Comparison of ENCODE assay signal across 1 cellular context in the genomic region with DNA sequence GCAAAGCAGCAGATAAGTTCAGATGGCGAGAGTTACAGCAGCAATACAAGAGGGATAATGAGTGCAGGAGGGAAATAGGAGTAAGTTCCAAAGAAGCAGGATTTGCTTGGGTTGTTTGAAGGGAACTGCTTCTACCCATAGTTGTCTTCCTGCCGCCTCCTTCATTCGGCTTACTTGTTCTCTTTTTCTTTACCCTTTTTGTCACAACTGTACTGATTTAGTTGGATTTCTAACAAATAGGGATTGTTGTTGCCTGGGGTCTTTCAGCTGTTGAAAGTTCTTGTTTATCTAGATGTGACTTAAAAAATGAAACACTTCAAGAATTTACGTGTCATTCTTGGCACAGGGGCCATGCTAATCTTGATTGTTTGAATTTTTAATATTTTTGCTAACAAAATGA.
TF ChIP-seq lines count a peak whose summit lies in the region.

No MANE protein-coding gene starts in this region.

TF ChIP-seq in H1, 55 proteins besides CTCF, POLR2A, EP300 and RAD21:
- TF ChIP-seq, protein P1, sequence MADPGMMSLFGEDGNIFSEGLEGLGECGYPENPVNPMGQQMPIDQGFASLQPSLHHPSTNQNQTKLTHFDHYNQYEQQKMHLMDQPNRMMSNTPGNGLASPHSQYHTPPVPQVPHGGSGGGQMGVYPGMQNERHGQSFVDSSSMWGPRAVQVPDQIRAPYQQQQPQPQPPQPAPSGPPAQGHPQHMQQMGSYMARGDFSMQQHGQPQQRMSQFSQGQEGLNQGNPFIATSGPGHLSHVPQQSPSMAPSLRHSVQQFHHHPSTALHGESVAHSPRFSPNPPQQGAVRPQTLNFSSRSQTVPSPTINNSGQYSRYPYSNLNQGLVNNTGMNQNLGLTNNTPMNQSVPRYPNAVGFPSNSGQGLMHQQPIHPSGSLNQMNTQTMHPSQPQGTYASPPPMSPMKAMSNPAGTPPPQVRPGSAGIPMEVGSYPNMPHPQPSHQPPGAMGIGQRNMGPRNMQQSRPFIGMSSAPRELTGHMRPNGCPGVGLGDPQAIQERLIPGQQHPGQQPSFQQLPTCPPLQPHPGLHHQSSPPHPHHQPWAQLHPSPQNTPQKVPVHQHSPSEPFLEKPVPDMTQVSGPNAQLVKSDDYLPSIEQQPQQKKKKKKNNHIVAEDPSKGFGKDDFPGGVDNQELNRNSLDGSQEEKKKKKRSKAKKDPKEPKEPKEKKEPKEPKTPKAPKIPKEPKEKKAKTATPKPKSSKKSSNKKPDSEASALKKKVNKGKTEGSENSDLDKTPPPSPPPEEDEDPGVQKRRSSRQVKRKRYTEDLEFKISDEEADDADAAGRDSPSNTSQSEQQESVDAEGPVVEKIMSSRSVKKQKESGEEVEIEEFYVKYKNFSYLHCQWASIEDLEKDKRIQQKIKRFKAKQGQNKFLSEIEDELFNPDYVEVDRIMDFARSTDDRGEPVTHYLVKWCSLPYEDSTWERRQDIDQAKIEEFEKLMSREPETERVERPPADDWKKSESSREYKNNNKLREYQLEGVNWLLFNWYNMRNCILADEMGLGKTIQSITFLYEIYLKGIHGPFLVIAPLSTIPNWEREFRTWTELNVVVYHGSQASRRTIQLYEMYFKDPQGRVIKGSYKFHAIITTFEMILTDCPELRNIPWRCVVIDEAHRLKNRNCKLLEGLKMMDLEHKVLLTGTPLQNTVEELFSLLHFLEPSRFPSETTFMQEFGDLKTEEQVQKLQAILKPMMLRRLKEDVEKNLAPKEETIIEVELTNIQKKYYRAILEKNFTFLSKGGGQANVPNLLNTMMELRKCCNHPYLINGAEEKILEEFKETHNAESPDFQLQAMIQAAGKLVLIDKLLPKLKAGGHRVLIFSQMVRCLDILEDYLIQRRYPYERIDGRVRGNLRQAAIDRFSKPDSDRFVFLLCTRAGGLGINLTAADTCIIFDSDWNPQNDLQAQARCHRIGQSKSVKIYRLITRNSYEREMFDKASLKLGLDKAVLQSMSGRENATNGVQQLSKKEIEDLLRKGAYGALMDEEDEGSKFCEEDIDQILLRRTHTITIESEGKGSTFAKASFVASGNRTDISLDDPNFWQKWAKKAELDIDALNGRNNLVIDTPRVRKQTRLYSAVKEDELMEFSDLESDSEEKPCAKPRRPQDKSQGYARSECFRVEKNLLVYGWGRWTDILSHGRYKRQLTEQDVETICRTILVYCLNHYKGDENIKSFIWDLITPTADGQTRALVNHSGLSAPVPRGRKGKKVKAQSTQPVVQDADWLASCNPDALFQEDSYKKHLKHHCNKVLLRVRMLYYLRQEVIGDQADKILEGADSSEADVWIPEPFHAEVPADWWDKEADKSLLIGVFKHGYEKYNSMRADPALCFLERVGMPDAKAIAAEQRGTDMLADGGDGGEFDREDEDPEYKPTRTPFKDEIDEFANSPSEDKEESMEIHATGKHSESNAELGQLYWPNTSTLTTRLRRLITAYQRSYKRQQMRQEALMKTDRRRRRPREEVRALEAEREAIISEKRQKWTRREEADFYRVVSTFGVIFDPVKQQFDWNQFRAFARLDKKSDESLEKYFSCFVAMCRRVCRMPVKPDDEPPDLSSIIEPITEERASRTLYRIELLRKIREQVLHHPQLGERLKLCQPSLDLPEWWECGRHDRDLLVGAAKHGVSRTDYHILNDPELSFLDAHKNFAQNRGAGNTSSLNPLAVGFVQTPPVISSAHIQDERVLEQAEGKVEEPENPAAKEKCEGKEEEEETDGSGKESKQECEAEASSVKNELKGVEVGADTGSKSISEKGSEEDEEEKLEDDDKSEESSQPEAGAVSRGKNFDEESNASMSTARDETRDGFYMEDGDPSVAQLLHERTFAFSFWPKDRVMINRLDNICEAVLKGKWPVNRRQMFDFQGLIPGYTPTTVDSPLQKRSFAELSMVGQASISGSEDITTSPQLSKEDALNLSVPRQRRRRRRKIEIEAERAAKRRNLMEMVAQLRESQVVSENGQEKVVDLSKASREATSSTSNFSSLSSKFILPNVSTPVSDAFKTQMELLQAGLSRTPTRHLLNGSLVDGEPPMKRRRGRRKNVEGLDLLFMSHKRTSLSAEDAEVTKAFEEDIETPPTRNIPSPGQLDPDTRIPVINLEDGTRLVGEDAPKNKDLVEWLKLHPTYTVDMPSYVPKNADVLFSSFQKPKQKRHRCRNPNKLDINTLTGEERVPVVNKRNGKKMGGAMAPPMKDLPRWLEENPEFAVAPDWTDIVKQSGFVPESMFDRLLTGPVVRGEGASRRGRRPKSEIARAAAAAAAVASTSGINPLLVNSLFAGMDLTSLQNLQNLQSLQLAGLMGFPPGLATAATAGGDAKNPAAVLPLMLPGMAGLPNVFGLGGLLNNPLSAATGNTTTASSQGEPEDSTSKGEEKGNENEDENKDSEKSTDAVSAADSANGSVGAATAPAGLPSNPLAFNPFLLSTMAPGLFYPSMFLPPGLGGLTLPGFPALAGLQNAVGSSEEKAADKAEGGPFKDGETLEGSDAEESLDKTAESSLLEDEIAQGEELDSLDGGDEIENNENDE (IDR thresholded peaks at IDR 0.05; ENCODE audit: insufficient replicate concordance, low read length) = no peak
- TF ChIP-seq POLR2AphosphoS5 (IDR thresholded peaks at IDR 0.05; ENCODE audit: low read depth, low read length) (peak; percentile 38; the same call in 1 of the 2 replicates), SP1 (IDR thresholded peaks at IDR 0.05; ENCODE audit: low read depth, low read length) (no peak), GTF2F1 (IDR thresholded peaks at IDR 0.05; ENCODE audit: borderline replicate concordance, low read depth, low read length) (no peak)
